7 cellular contexts compared by ENCODE assay signal in the genomic region with DNA sequence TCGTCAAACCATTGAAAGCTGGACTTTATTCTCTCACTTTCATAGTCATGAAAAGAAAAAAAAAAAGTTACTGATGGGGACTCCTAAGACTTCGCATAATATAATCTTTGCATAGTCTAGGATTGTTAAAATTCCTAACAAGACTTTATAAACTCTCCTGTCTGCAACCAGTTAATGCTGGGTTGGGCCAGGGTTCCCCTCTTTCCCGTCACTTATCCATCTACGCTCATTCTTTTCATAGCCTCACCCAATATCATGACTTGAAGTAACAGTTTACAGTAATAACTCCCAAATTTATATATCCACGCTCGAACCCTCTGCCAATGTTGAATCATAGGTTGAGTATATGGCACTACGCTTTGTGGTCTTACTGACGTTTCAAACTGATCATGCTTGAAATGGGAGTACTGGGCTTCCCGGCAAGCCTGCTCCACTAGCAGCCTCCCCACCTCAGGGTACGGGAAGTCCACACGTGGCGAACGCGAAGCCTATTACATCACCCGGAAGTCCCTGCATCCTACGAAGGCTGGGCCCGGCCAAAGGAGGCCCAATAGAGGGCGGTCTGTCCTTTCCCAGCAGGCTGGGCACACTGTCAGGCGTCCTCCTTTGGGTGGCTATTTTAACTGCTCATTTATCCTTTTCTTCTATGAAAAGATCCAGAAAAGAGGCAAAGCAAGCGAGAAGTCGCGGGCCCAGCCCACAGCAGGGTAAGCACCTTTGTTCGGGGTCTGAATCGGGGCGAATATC. TPM values are rescaled to one million over a fixed set of nuclear protein-coding genes. Genes with fewer than 3 reads are reported as not detected.
A peak's percentile ranks its signal among the peaks of the same experiment; 100 is the strongest.
DNase-seq lines count a peak whose midpoint lies in the region; ATAC-seq and TF ChIP-seq lines count a peak whose summit lies in the region.

No MANE protein-coding gene starts in this region.

- H3K27me3 Mint-ChIP-seq in T-cell, result no peaks in the 10 kb centered on the region

- peak; percentile 78 for ATAC-seq in GM18498 (IDR thresholded peaks at IDR 0.05; ENCODE audit: unreplicated experiment)
- peak; percentile 66 for ATAC-seq in HG02852 (IDR thresholded peaks at IDR 0.05; ENCODE audit: unreplicated experiment)
- peak; percentile 71 to 79 (median 75) for ATAC-seq in T-cell (replicated peaks in 1 of 4)

- CTCF ChIA-PET in T-cell (lab: Charles Lee), result no interaction called here

- POLR2A ChIA-PET in T-cell (lab: Charles Lee), result no interaction called here

- peak overlapping the region; percentile 95 for H3K4me3 ChIP-seq in astrocyte of the cerebellum (ENCODE audit: low read depth, low read length)

- in situ Hi-C loops in astrocyte of the cerebellum (cut with HindIII; ENCODE audit: low sequenced_read_pairs), result no loop called here

- DNase-seq in NCI-H1436 treated with DMSO at 0.1 percent for 48 hours (lab: John Stamatoyannopoulos, UW) (peak; percentile 84), T-cell (peak in 31 of 34 experiments; percentile 64 to 82 (median 74)), astrocyte of the cerebellum (ENCODE audit: low read depth) (peak; percentile 86), hypothalamus (lab: John Stamatoyannopoulos, UW) (peak; percentile 63 to 95 (median 83)), retina (peak; percentile 94)

- TF ChIP-seq CTCF in astrocyte of the cerebellum (IDR thresholded peaks at IDR 0.05; ENCODE audit: low read depth, low read length, missing control alignments), result peak; percentile 21

- H3K9me3 Mint-ChIP-seq in T-cell, result peaks cover 0 to 2% (median 0%) of the 10 kb centered on the region in 3 donors

- H3K27ac Mint-ChIP-seq in T-cell, result no peak overlapping the region

- peaks cover 31% of the 10 kb centered on the region for H3K36me3 Mint-ChIP-seq in T-cell

- H3K4me3 Mint-ChIP-seq in T-cell, result no peak overlapping the region

- H3K4me1 Mint-ChIP-seq in T-cell, result peaks cover 25 to 33% (median 27%) of the 10 kb centered on the region in 3 donors

RNA-seq across cellular contexts. Expression of a gene that starts 0.7 kb away (rescaled TPM):
- 10 to 100 TPM; 65.2 to 77.3 (median 66.0) TPM for total RNA-seq in T-cell

RNA-seq across cellular contexts. Expression of a gene that starts 39.2 kb away (rescaled TPM):
- 10 to 100 TPM; 18.6 to 30.6 (median 19.3) TPM for total RNA-seq in T-cell

RNA-seq across cellular contexts. Expression of a gene that starts 40.7 kb away (rescaled TPM):
- 10 to 100 TPM in 1 of 5 donors, 1 to 10 TPM in 4; 3.9 to 11.1 (median 7.9) TPM for total RNA-seq in T-cell

RNA-seq across cellular contexts. Expression of a gene that starts 48.8 kb away (rescaled TPM):
- 1 to 10 TPM in 3 of 5 donors, under 1 TPM in 2; 0.39 to 1.2 (median 1.1) TPM for total RNA-seq in T-cell

Comparison
In these comparisons a context has a peak if more than half of its experiments do, and no peak if none do; other contexts are left out.
1. Peak in every context shown above with its lines: DNase-seq, ATAC-seq and H3K4me3 ChIP-seq.